In genomic region chr5:140563554-140563953, GRCh38 we compare ENCODE assay signal across 8 cellular contexts. TPM values are rescaled to one million over a fixed set of nuclear protein-coding genes. Genes with fewer than 3 reads are reported as not detected.
DNase-seq lines count a peak whose midpoint lies in the region; ATAC-seq and TF ChIP-seq lines count a peak whose summit lies in the region.

No MANE protein-coding gene starts in this region.

- H3K9me3 ChIP-seq in OCI-LY3 (ENCODE audit: insufficient read depth, low read length) (no peaks in the 10 kb centered on the region), ovary (no peaks in the 10 kb centered on the region)

- no peak for TF ChIP-seq POLR2A in ovary (IDR thresholded peaks at IDR 0.05)

- no peak overlapping the region for H3K27ac Mint-ChIP-seq in endothelial cell (ENCODE audit: unreplicated experiment)

- TF ChIP-seq EP300 in ovary (IDR thresholded peaks at IDR 0.05): no peak

- H3K9me3 Mint-ChIP-seq in endothelial cell (ENCODE audit: unreplicated experiment): no peaks in the 10 kb centered on the region

- peaks cover 23% of the 10 kb centered on the region for H3K4me1 Mint-ChIP-seq in endothelial cell (ENCODE audit: unreplicated experiment)

- peaks cover 40% of the 10 kb centered on the region for H3K27me3 Mint-ChIP-seq in endothelial cell (ENCODE audit: unreplicated experiment)

- peak overlapping the region; percentile 94 for H3K4me3 Mint-ChIP-seq in endothelial cell (ENCODE audit: unreplicated experiment)

- H4K20me1 ChIP-seq in OCI-LY3 (ENCODE audit: insufficient read depth, low read length): no peaks in the 10 kb centered on the region

- H3K4me1 ChIP-seq in OCI-LY3 (ENCODE audit: low read length): peaks cover 19% of the 10 kb centered on the region
- H3K4me1 ChIP-seq in ovary (ENCODE audit: insufficient read depth): peaks cover 9% of the 10 kb centered on the region

- 56 to 57% (median 57%) methylated on average over 9 of the region's 9 CpGs for WGBS in ovary, 3 donors

- H2AFZ ChIP-seq in OCI-LY3 (ENCODE audit: low read depth, low read length): no peak overlapping the region

- DNase-seq in COLO668 (lab: John Stamatoyannopoulos, UW; ENCODE audit: unreplicated experiment) (peak; percentile 5), endothelial cell (ENCODE audit: low spot score) (no peak), ovary (peak in 2 of 5 donors; percentile 50 to 52), GM19238 (ENCODE audit: insufficient read length, low spot score) (no peak), NCI-H2196 (lab: John Stamatoyannopoulos, UW; ENCODE audit: unreplicated experiment) (no peak), KG1 (lab: John Stamatoyannopoulos, UW) (no peak)

- peaks cover 36% of the 10 kb centered on the region for H3K36me3 Mint-ChIP-seq in endothelial cell (ENCODE audit: low read depth, unreplicated experiment)

- intact Hi-C loops in ovary (cut with DNase I): loop anchor here in 3 of 4 donors (5.0 to 10.0 kb wide), 2 partner anchors 71 to 74 kb away; partner anchors contain the start of genes TMCO6 (in 3 of the 3) and CD14 (in 1 of the 3)

- H3K4me3 ChIP-seq in OCI-LY3 (ENCODE audit: low read length): peak overlapping the region; percentile 100
- peak overlapping the region; percentile 79 for H3K4me3 ChIP-seq in ovary

- H3K9ac ChIP-seq in OCI-LY3 (ENCODE audit: low read length): peak overlapping the region; percentile 96

- H3K27me3 ChIP-seq in OCI-LY3 (ENCODE audit: low read depth, low read length) (no peaks in the 10 kb centered on the region), ovary (no peaks in the 10 kb centered on the region)

- ATAC-seq in HG02885 (IDR thresholded peaks at IDR 0.05; ENCODE audit: poor library complexity, unreplicated experiment): no peak

- H3K36me3 ChIP-seq in OCI-LY3 (replicated peaks; ENCODE audit: low read depth, low read length) (no peaks in the 10 kb centered on the region), ovary (no peaks in the 10 kb centered on the region)

- TF ChIP-seq CTCF in OCI-LY3 (IDR thresholded peaks at IDR 0.05; ENCODE audit: low read depth, low read length) (no peak), endothelial cell (IDR thresholded peaks at IDR 0.05; ENCODE audit: unreplicated experiment) (no peak), ovary (IDR thresholded peaks at IDR 0.05) (no peak)

- H3K27ac ChIP-seq in OCI-LY3 (ENCODE audit: low read length) (no peak overlapping the region), ovary (peak overlapping the region; percentile 87 to 95)

- H3K4me2 ChIP-seq in OCI-LY3 (ENCODE audit: low read length): peak overlapping the region; percentile 88

- H3K79me2 ChIP-seq in OCI-LY3 (ENCODE audit: low read length): peaks cover 26% of the 10 kb centered on the region

RNA-seq across cellular contexts. Expression of gene APBB3, which starts 0.8 kb away (rescaled TPM):
- total RNA-seq in endothelial cell (ENCODE audit: unreplicated experiment) (24.6 TPM), ovary (10 to 100 TPM; 33.0 to 47.6 (median 39.5) TPM)
- polyA plus RNA-seq in ovary: 10 to 100 TPM; 13.1 to 36.1 TPM

RNA-seq across cellular contexts. Expression of gene SLC35A4, which starts 1.1 kb away (rescaled TPM):
- total RNA-seq in endothelial cell (ENCODE audit: unreplicated experiment) (91.2 TPM), ovary (10 to 100 TPM; 22.3 to 65.7 (median 47.1) TPM)
- 10 to 100 TPM; 27.1 to 80.2 TPM for polyA plus RNA-seq in ovary

RNA-seq across cellular contexts. Expression of gene SRA1, which starts 6.3 kb away (rescaled TPM):
- total RNA-seq in endothelial cell (ENCODE audit: unreplicated experiment) (17.1 TPM), ovary (10 to 100 TPM; 11.7 to 34.4 (median 20.1) TPM)
- 10 to 100 TPM; 16.9 to 33.2 TPM for polyA plus RNA-seq in ovary

RNA-seq across cellular contexts. Expression of gene EIF4EBP3, which starts 16.1 kb away (rescaled TPM):
- total RNA-seq in endothelial cell (ENCODE audit: unreplicated experiment): 16.4 TPM
- 10 to 100 TPM in 6 of 7 donors, 1 to 10 TPM in 1; 8.6 to 23.6 (median 17.8) TPM for total RNA-seq in ovary
- polyA plus RNA-seq in ovary: 10 to 100 TPM; 16.0 to 30.2 TPM
